Comparison of ENCODE assay signal across 8 cellular contexts in the genomic region with DNA sequence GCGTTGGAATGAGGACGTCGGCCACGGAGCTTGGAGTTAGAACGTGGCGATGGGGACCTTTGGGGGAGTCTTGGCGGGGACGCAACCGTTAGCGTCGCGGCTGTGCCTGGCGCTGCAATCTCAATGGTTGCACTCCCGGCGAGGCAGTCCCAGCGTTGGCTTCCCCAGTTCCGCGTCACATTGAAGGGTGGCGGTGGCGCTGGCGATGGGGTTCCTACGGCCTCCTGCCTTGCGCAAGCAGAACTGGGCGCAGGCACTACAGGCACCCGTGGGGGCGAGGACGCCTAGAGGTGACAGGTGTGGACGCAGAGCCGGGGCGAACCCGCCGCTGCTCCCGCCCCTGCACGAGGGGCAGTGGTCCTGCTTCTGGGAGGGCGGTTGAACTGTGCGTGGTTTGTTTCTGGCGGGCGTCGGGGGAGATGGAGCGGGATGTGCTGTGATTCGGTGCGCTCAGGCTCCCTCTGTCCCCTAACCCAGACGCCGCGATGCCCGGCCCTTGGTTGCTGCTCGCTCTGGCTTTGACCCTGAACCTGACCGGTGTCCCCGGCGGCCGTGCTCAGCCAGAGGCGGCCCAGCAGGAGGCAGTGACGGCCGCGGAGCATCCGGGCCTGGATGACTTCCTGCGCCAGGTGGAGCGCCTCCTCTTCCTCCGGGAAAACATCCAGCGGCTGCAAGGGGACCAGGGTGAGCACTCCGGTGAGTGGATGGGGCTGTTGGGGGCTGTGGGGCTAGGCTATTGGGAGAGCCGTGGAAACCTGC. TPM values are rescaled to one million over a fixed set of nuclear protein-coding genes. Genes with fewer than 3 reads are reported as not detected.
DNase-seq lines count a peak whose midpoint lies in the region; ATAC-seq and TF ChIP-seq lines count a peak whose summit lies in the region.
"Had no signal": no experiment of that assay in that cellular context is flagged by ENCODE, and none has a peak within 500 bp of the region (broad histone marks: within the 10 kb centered on the region; RNA-seq: fewer than 3 reads in every experiment).

No MANE protein-coding gene starts in this region.

- H4K8ac ChIP-seq in IMR-90 (ENCODE audit: low read depth in 2 of 2, low read length in 2 of 2), result no peak overlapping the region

- H3K18ac ChIP-seq in IMR-90 (ENCODE audit: low read depth, low read length), result no peak overlapping the region

- H3K56ac ChIP-seq in IMR-90 (ENCODE audit: extremely low read depth, insufficient read depth, low read length), result no peak overlapping the region

- in situ Hi-C loops in IMR-90 (cut with MboI; ENCODE audit: low sequenced_read_pairs), result no loop called here

- TF ChIP-seq CTCF in IMR-90 (conservative IDR thresholded peaks at IDR 0.05; ENCODE audit: low read depth, low read length), result no peak

- H4K91ac ChIP-seq in IMR-90 (ENCODE audit: insufficient read depth, low read depth, low read length), result no peak overlapping the region

- H3K36me3 Mint-ChIP-seq in activated T-helper 17 cell treated with anti-CD3 and anti-CD28 coated beads, Interleukin-2, amount 50 U/mL, for 72 hours (ENCODE audit: low read depth), result no peaks in the 10 kb centered on the region

- H3K4me3 Mint-ChIP-seq in activated T-helper 17 cell treated with anti-CD3 and anti-CD28 coated beads, Interleukin-2, amount 50 U/mL, for 72 hours, result peak overlapping the region; percentile 68

- no TSS peak for BruUV-seq in IMR-90 (replicated peaks; lab: Mats Ljungman, UMichigan)

- no peak overlapping the region for H4K5ac ChIP-seq in IMR-90 (ENCODE audit: low read depth, low read length)

- H2AFZ ChIP-seq in IMR-90 (replicated peaks; ENCODE audit: low read length, poor library complexity), result peak overlapping the region; percentile 54

- no peaks in the 10 kb centered on the region for H3K79me1 ChIP-seq in IMR-90 (ENCODE audit: low read depth in 1 of 2, low read length in 2 of 2)

- peaks cover 92% of the 10 kb centered on the region for H3K27me3 ChIP-seq in IMR-90 (ENCODE audit: control insufficient read depth, insufficient read depth, low read length)

- no peaks in the 10 kb centered on the region for H3K9me3 Mint-ChIP-seq in activated T-helper 17 cell treated with anti-CD3 and anti-CD28 coated beads, Interleukin-2, amount 50 U/mL, for 72 hours

- H3K9ac ChIP-seq in IMR-90 (ENCODE audit: low read depth, low read length), result no peak overlapping the region

- no peak for TF ChIP-seq RAD21 in IMR-90 (IDR thresholded peaks at IDR 0.05; ENCODE audit: low read length)

- H3K4me2 ChIP-seq in IMR-90 (ENCODE audit: low read depth, low read length), result no peak overlapping the region; the same call in 1 of the 2 replicates

- CTCF ChIA-PET in IMR-90 (lab: Yijun Ruan, JAX), result no interaction called here

- H2AK9ac ChIP-seq in IMR-90 (replicated peaks; ENCODE audit: low read depth, low read length, poor library complexity), result peak overlapping the region; percentile 19

- H3K36me3 ChIP-seq in IMR-90 (ENCODE audit: control insufficient read depth, insufficient read depth, low read length), result no peaks in the 10 kb centered on the region

- WGBS in IMR-90 (ENCODE audit: extremely low coverage in 2 of 2, insufficient read length in 1 of 2), 2 experiments, result 3% methylated on average over 30 of the region's 62 CpGs; no CpG with 5 or more reads in 1 of the 2 experiments

- H3K27ac ChIP-seq in IMR-90 (ENCODE audit: insufficient read depth, low read length), result no peak overlapping the region

- H3K4me1 ChIP-seq in IMR-90 (ENCODE audit: control insufficient read depth, insufficient read depth, low read length), result no peaks in the 10 kb centered on the region; the same call in 1 of the 2 replicates

- POLR2A ChIA-PET in IMR-90 (lab: Charles Lee; ENCODE audit: unreplicated experiment), result no interaction called here

- intact Hi-C loops in IMR-90 (cut with micrococcal nuclease), result no loop called here

- H3K9me1 ChIP-seq in IMR-90 (ENCODE audit: insufficient read depth, low read length), result no peaks in the 10 kb centered on the region

- no peaks in the 10 kb centered on the region for H3K4me1 Mint-ChIP-seq in activated T-helper 17 cell treated with anti-CD3 and anti-CD28 coated beads, Interleukin-2, amount 50 U/mL, for 72 hours

- no peak overlapping the region for H2BK15ac ChIP-seq in IMR-90 (ENCODE audit: low read depth, low read length)

- H3K4ac ChIP-seq in IMR-90 (ENCODE audit: low read depth, low read length), result no peak overlapping the region

- H2BK20ac ChIP-seq in IMR-90 (ENCODE audit: low read depth, low read length), result no peak overlapping the region

- no peak overlapping the region for H3K27ac Mint-ChIP-seq in activated T-helper 17 cell treated with anti-CD3 and anti-CD28 coated beads, Interleukin-2, amount 50 U/mL, for 72 hours

- no peak overlapping the region for H2BK5ac ChIP-seq in IMR-90 (ENCODE audit: low read depth, low read length, poor library complexity, severe bottlenecking)

- H3K27me3 Mint-ChIP-seq in activated T-helper 17 cell treated with anti-CD3 and anti-CD28 coated beads, Interleukin-2, amount 50 U/mL, for 72 hours, result peaks cover 51% of the 10 kb centered on the region

- H3K23ac ChIP-seq in IMR-90 (ENCODE audit: low read depth, low read length), result no peak overlapping the region

- no peak overlapping the region for H3K14ac ChIP-seq in IMR-90 (replicated peaks; ENCODE audit: low read depth, low read length)

- H3K4me3 ChIP-seq in IMR-90 (ENCODE audit: insufficient read depth, low read depth, low read length), result no peak overlapping the region

- H4K20me1 ChIP-seq in IMR-90 (ENCODE audit: insufficient read depth, low read length), result no peaks in the 10 kb centered on the region

- H2BK120ac ChIP-seq in IMR-90 (ENCODE audit: low read depth, low read length), result no peak overlapping the region

- no peak for TF ChIP-seq POLR2A in IMR-90 (IDR thresholded peaks at IDR 0.05; ENCODE audit: low read depth, low read length)

- dilution Hi-C loops in IMR-90 (cut with HindIII; ENCODE audit: low sequenced_read_pairs, unreplicated experiment), result no loop called here

- peaks cover 3% of the 10 kb centered on the region for H3K9me3 ChIP-seq in IMR-90 (ENCODE audit: control insufficient read depth, insufficient read depth, low read length)

- no peak overlapping the region for H2AK5ac ChIP-seq in IMR-90 (ENCODE audit: low read depth, low read length)

- DNase-seq in IMR-90 (no peak), iPS-NIHi11 (ENCODE audit: low spot score) (peak; percentile 54), pons (ENCODE audit: low spot score) (no peak)
- peak; percentile 36 for DNase-seq in stimulated activated CD8-positive, alpha-beta memory T cell treated with anti-CD3 and anti-CD28 coated beads, Interleukin-4, amount 100 ng/mL, for 48 hours
- DNase-seq in activated CD4-positive, CD25-positive, alpha-beta regulatory T cell (lab: John Stamatoyannopoulos, UW), result no peak

- ATAC-seq in IMR-90 (ENCODE audit: low read depth) (0 out of 2 replicates have a peak, but pooled peaks have one; percentile 29), HG03342 (IDR thresholded peaks at IDR 0.05; ENCODE audit: unreplicated experiment) (no peak)
- no peak for ATAC-seq in activated T-helper 17 cell treated with anti-CD3 and anti-CD28 coated beads, Interleukin-2, amount 50 U/mL, for 72 hours (replicated peaks)

TF ChIP-seq in IMR-90, 13 proteins besides CTCF, POLR2A, EP300 and RAD21:
- TF ChIP-seq CEBPB (IDR thresholded peaks at IDR 0.05; ENCODE audit: low read depth, low read length) (no peak), MAZ (IDR thresholded peaks at IDR 0.05; ENCODE audit: borderline replicate concordance, low read depth, low read length) (no peak), NFE2L2 (IDR thresholded peaks at IDR 0.05; ENCODE audit: low read depth, low read length) (no peak), MXI1 (IDR thresholded peaks at IDR 0.05; ENCODE audit: borderline replicate concordance, low read depth, low read length) (no peak), BHLHE40 (IDR thresholded peaks at IDR 0.05; ENCODE audit: low read depth, low read length) (no peak)
TF ChIP-seq in IMR-90: peak in this region for 0.

RNA-seq across cellular contexts. Expression of gene TRH, which starts 1.0 kb away (rescaled TPM):
- total RNA-seq in IMR-90 (2012; rRNA removed), result not detected in 2 replicates
- polyA plus RNA-seq in IMR-90 (2012; rRNA removed), result not detected in 2 replicates
- polyA plus RNA-seq in IMR-90 (2012; cell fraction: cytosol; rRNA removed), result 0.02 and 0.03 TPM in 2 replicates
- not detected in 2 replicates for polyA plus RNA-seq in IMR-90 (2012; cell fraction: nucleus; rRNA removed; ENCODE audit: low replicate concordance)
- not detected for total RNA-seq in activated T-helper 17 cell treated with anti-CD3 and anti-CD28 coated beads, Interleukin-2, amount 50 U/mL, for 72 hours
- total RNA-seq: glomerular endothelial cell had no signal

Comparison
In these comparisons a context has a peak if more than half of its experiments do, and no peak if none do; other contexts are left out.
1. DNase-seq: peak in iPS-NIHi11 (single experiment) and stimulated activated CD8-positive, alpha-beta memory T cell treated with anti-CD3 and anti-CD28 coated beads, Interleukin-4, amount 100 ng/mL, for 48 hours (single experiment); none in IMR-90 (single experiment), activated CD4-positive, CD25-positive, alpha-beta regulatory T cell (0 of 4) and pons (single experiment).